ENCODE assay signal across 17 cellular contexts in genomic region chr3:19272296-19272695, GRCh38.
DNase-seq lines count a peak whose midpoint lies in the region; ATAC-seq and TF ChIP-seq lines count a peak whose summit lies in the region.
"Had no signal": no experiment of that assay in that cellular context is flagged by ENCODE, and none has a peak within 500 bp of the region (broad histone marks: within the 10 kb centered on the region; RNA-seq: fewer than 3 reads in every experiment).

No MANE protein-coding gene starts in this region.

- ATAC-seq in naive thymus-derived CD4-positive, alpha-beta T cell, result peak; percentile 51

- H3K27ac Mint-ChIP-seq in naive thymus-derived CD4-positive, alpha-beta T cell, result no peak overlapping the region
- H3K27ac Mint-ChIP-seq in Calu3 (ENCODE audit: unreplicated experiment), result no peak overlapping the region
- H3K27ac Mint-ChIP-seq: CD4-positive, CD25-positive, alpha-beta regulatory T cell had no signal

- H3K9me3 ChIP-seq in DOHH2 (ENCODE audit: control insufficient read depth, insufficient read depth, low read length), result no peaks in the 10 kb centered on the region
- H3K9me3 ChIP-seq in HAP-1, result no peaks in the 10 kb centered on the region
- H3K9me3 ChIP-seq in naive thymus-derived CD4-positive, alpha-beta T cell (ENCODE audit: control insufficient read depth in 2 of 3, low read length in 3 of 3), result no peaks in the 10 kb centered on the region

- H3K36me3 Mint-ChIP-seq in naive thymus-derived CD4-positive, alpha-beta T cell, result no peaks in the 10 kb centered on the region
- H3K36me3 Mint-ChIP-seq in Calu3 (ENCODE audit: insufficient read depth, unreplicated experiment), result no peaks in the 10 kb centered on the region
- H3K36me3 Mint-ChIP-seq: CD4-positive, CD25-positive, alpha-beta regulatory T cell had no signal

- H3K9me2 ChIP-seq in DOHH2 (replicated peaks; ENCODE audit: control insufficient read depth, low read length), result no peaks in the 10 kb centered on the region

- intact Hi-C loops in naive thymus-derived CD4-positive, alpha-beta T cell (cut with micrococcal nuclease), result no loop called here
- intact Hi-C loops in Calu3 (cut with micrococcal nuclease; ENCODE audit: unreplicated experiment), result no loop called here

- peaks cover 0 to 4% (median 0%) of the 10 kb centered on the region in 11 donors for H3K9me3 Mint-ChIP-seq in naive thymus-derived CD4-positive, alpha-beta T cell
- H3K9me3 Mint-ChIP-seq in Calu3 (ENCODE audit: low read depth, unreplicated experiment), result peaks cover 2% of the 10 kb centered on the region

- POLR2A ChIA-PET in naive thymus-derived CD4-positive, alpha-beta T cell (lab: Charles Lee), result no interaction called here

- H3K36me3 ChIP-seq in DOHH2 (ENCODE audit: control insufficient read depth, low read length) (no peaks in the 10 kb centered on the region), HAP-1 (replicated peaks) (no peaks in the 10 kb centered on the region)
- no peaks in the 10 kb centered on the region for H3K36me3 ChIP-seq in naive thymus-derived CD4-positive, alpha-beta T cell (ENCODE audit: control insufficient read depth in 2 of 3, insufficient read depth in 3 of 3, low read length in 3 of 3)

- H3K4me1 Mint-ChIP-seq in naive thymus-derived CD4-positive, alpha-beta T cell, result no peaks in the 10 kb centered on the region
- H3K4me1 Mint-ChIP-seq in Calu3 (ENCODE audit: low read depth, unreplicated experiment), result no peaks in the 10 kb centered on the region
- H3K4me1 Mint-ChIP-seq: CD4-positive, CD25-positive, alpha-beta regulatory T cell had no signal

- CTCF ChIA-PET in naive thymus-derived CD4-positive, alpha-beta T cell (lab: Charles Lee), result no interaction called here
- CTCF ChIA-PET in Calu3 (lab: Charles Lee), result no interaction called here

- no peaks in the 10 kb centered on the region for H3K27me3 ChIP-seq in DOHH2 (ENCODE audit: control insufficient read depth, low read length)
- H3K27me3 ChIP-seq in HAP-1 (ENCODE audit: low read depth), result no peaks in the 10 kb centered on the region
- H3K27me3 ChIP-seq in naive thymus-derived CD4-positive, alpha-beta T cell (ENCODE audit: control insufficient read depth in 2 of 2, insufficient read depth in 2 of 2, low read length in 2 of 2), result no peaks in the 10 kb centered on the region

- H3K27ac ChIP-seq in DOHH2 (ENCODE audit: low read depth, low read length), result no peak overlapping the region
- no peak overlapping the region for H3K27ac ChIP-seq in naive thymus-derived CD4-positive, alpha-beta T cell (ENCODE audit: low read depth, low read length)

- H3K4me2 ChIP-seq in DOHH2 (ENCODE audit: low read length), result peak overlapping the region; percentile 28; the same call in 1 of the 2 replicates

- peaks cover 0 to 9% (median 0%) of the 10 kb centered on the region in 5 donors for H3K27me3 Mint-ChIP-seq in naive thymus-derived CD4-positive, alpha-beta T cell
- H3K27me3 Mint-ChIP-seq in Calu3 (ENCODE audit: unreplicated experiment), result no peaks in the 10 kb centered on the region
- H3K27me3 Mint-ChIP-seq: CD4-positive, CD25-positive, alpha-beta regulatory T cell had no signal

- H3K4me3 ChIP-seq in DOHH2 (ENCODE audit: low read length) (no peak overlapping the region), HAP-1 (no peak overlapping the region)
- no peak overlapping the region for H3K4me3 ChIP-seq in naive thymus-derived CD4-positive, alpha-beta T cell (ENCODE audit: low read length)

- peaks cover 14% of the 10 kb centered on the region for H3K4me1 ChIP-seq in DOHH2 (ENCODE audit: control insufficient read depth, low read length)
- peaks cover 23% of the 10 kb centered on the region for H3K4me1 ChIP-seq in HAP-1
- no peaks in the 10 kb centered on the region for H3K4me1 ChIP-seq in naive thymus-derived CD4-positive, alpha-beta T cell (ENCODE audit: control insufficient read depth in 2 of 2, insufficient read depth in 2 of 2, low read length in 2 of 2)

- TF ChIP-seq CTCF in DOHH2 (IDR thresholded peaks at IDR 0.05; ENCODE audit: low read depth, low read length, poor library complexity, severe bottlenecking) (no peak), Calu3 (IDR thresholded peaks at IDR 0.05; ENCODE audit: unreplicated experiment) (no peak)

- DNase-seq in HAP-1 (ENCODE audit: low spot score in 2 of 2) (peak; percentile 29 to 41), OCI-M1 (lab: John Stamatoyannopoulos, UW) (peak; percentile 3), NCI-H1417 treated with DMSO at 0.1 percent for 48 hours (lab: John Stamatoyannopoulos, UW) (no peak), Calu3 (no peak)
- no peak for DNase-seq in naive thymus-derived CD4-positive, alpha-beta T cell
- no peak for DNase-seq in effector CD4-positive, alpha-beta T cell
- DNase-seq: CD4-positive, CD25-positive, alpha-beta regulatory T cell; DND-41; GF-D8; H7; IMR-90; NCI-H1092 treated with DMSO at 0.1 percent for 48 hours; NCI-H187; NCI-H446 treated with DMSO at 0.1 percent for 48 hours; NCI-H748 treated with DMSO at 0.1 percent for 48 hours; SHP77 treated with DMSO at 0.1 percent for 48 hours had no signal

- in situ Hi-C loops in HAP-1 (cut with MboI; ENCODE audit: low sequenced_read_pairs), result no loop called here

- H3K79me2 ChIP-seq in DOHH2 (ENCODE audit: control insufficient read depth, low read length), result no peaks in the 10 kb centered on the region

- H3K4me3 Mint-ChIP-seq in naive thymus-derived CD4-positive, alpha-beta T cell, result no peak overlapping the region
- no peak overlapping the region for H3K4me3 Mint-ChIP-seq in Calu3 (ENCODE audit: low read depth, unreplicated experiment)
- H3K4me3 Mint-ChIP-seq: CD4-positive, CD25-positive, alpha-beta regulatory T cell had no signal

- no peaks in the 10 kb centered on the region for H4K20me1 ChIP-seq in DOHH2 (ENCODE audit: control insufficient read depth, insufficient read depth, low read depth, low read length)

- H3F3A ChIP-seq in DOHH2 (ENCODE audit: control insufficient read depth, insufficient read depth), result no peaks in the 10 kb centered on the region

- no TSS peak for BruUV-seq in Calu3 (replicated peaks; lab: Mats Ljungman, UMichigan)

Comparison
In these comparisons a context has a peak if more than half of its experiments do, and no peak if none do; other contexts are left out.
1. DNase-seq: peak in HAP-1 (2 of 2) and OCI-M1 (single experiment); none in naive thymus-derived CD4-positive, alpha-beta T cell (0 of 9), NCI-H1417 treated with DMSO at 0.1 percent for 48 hours (single experiment), Calu3 (single experiment) and effector CD4-positive, alpha-beta T cell (single experiment).